ENCODE assay signal across 14 cellular contexts in the genomic region with DNA sequence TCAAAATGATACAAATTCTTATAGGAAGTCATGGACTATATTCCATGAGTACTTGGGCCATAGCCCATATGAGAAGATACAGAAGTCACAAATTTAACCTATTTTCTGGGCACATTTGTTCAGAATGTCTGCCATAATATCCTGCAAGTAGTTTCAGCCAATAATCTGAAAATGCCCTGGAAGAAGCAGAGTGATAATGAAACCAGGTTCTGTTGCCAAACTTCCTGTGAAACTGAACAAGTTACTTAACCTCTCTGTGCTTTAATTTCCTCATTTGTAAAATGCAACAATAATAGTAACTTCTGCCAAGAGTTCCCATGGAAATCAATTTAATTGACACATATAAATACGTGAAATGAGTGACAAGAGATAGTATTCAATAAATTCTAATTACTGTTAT.
"Had no signal": no experiment of that assay in that cellular context is flagged by ENCODE, and none has a peak within 500 bp of the region (broad histone marks: within the 10 kb centered on the region; RNA-seq: fewer than 3 reads in every experiment).

No MANE protein-coding gene starts in this region.

- H3K9me3 ChIP-seq: esophagus muscularis mucosa, left lung, pancreas, stomach, vagina had no signal

- H3K27ac ChIP-seq: dorsolateral prefrontal cortex, pancreas, stomach had no signal

- H3K4me3 ChIP-seq: dorsolateral prefrontal cortex, esophagus muscularis mucosa, left lung, pancreas, stomach, vagina had no signal

- DNase-seq: activated CD4-positive, alpha-beta memory T cell treated with anti-CD3 and anti-CD28 coated beads for 36 hours; activated CD4-positive, CD25-positive, alpha-beta regulatory T cell treated with anti-CD3 and anti-CD28 coated beads, Interleukin-2, amount 50 U/mL, for 72 hours; activated naive CD8-positive, alpha-beta T cell treated with anti-CD3 and anti-CD28 coated beads, Interleukin-2, amount 10 ng/mL, durations not matched to agents 7 days and 5 days; activated T-cell treated with anti-CD3 and anti-CD28 coated beads, Interleukin-2, amount 50 U/mL, for 4 hours; aorta; dorsolateral prefrontal cortex; islet precursor cell; left lung; mesendoderm; pancreas; stimulated activated CD4-positive, alpha-beta T cell treated with anti-CD3 and anti-CD28 coated beads, Interleukin-4, amount 100 ng/mL, for 4 hours; stomach had no signal

- ATAC-seq: activated T-cell treated with anti-CD3 and anti-CD28 coated beads, Interleukin-2, amount 50 U/mL, for 4 hours; left lung had no signal

- H3K4me1 ChIP-seq: pancreas had no signal

- H3K27me3 ChIP-seq: dorsolateral prefrontal cortex, esophagus muscularis mucosa, left lung, pancreas, stomach, vagina had no signal

- H3K36me3 ChIP-seq: esophagus muscularis mucosa, left lung, pancreas, stomach, vagina had no signal
